Comparison of ENCODE assay signal across 9 cellular contexts in genomic region chr2:200944467-200945394, GRCh38. TPM values are rescaled to one million over a fixed set of nuclear protein-coding genes. Genes with fewer than 3 reads are reported as not detected.
DNase-seq lines count a peak whose midpoint lies in the region; ATAC-seq, FAIRE-seq and TF ChIP-seq lines count a peak whose summit lies in the region.
"Had no signal": no experiment of that assay in that cellular context is flagged by ENCODE, and none has a peak within 500 bp of the region (broad histone marks: within the 10 kb centered on the region; RNA-seq: fewer than 3 reads in every experiment).

No MANE protein-coding gene starts in this region.

- H3K36me3 ChIP-seq in keratinocyte (ENCODE audit: control insufficient read depth in 2 of 2, extremely low read depth in 1 of 2, insufficient read depth in 2 of 2, low read length in 2 of 2): peaks cover 4 to 12% of the 10 kb centered on the region in 2 experiments
- H3K36me3 ChIP-seq in stomach: peaks cover 32 to 98% (median 94%) of the 10 kb centered on the region in 4 donors
- peaks cover 0 to 100% (median 66%) of the 10 kb centered on the region in 9 donors for H3K36me3 ChIP-seq in heart right ventricle

- no peaks in the 10 kb centered on the region for H3K79me2 ChIP-seq in keratinocyte (ENCODE audit: control insufficient read depth, insufficient read depth, low read length)

- intact Hi-C loops in stomach (cut with DNase I; ENCODE audit: low total_unique reads) (no loop called here), heart right ventricle (cut with DNase I) (loop anchor here in 1 of 10 donors (10.0 kb wide), 1 partner anchor 50 kb away; no protein-coding TSS in a partner anchor)

- no peak overlapping the region for H2AFZ ChIP-seq in keratinocyte (ENCODE audit: control insufficient read depth, low read length)

- FAIRE-seq in keratinocyte (lab: Jason Lieb, UNC): peak; percentile 98

- no peak for TF ChIP-seq EP300 in stomach (IDR thresholded peaks at IDR 0.05)

- peak overlapping the region; percentile 63 for H3K4me2 ChIP-seq in keratinocyte (ENCODE audit: control insufficient read depth, extremely low read depth, insufficient read depth, low read depth, low read length)
- H3K4me2 ChIP-seq: BLaER1 had no signal

- TF ChIP-seq POLR2A in stomach (IDR thresholded peaks at IDR 0.05): no peak

- H3K27me3 ChIP-seq in keratinocyte (ENCODE audit: control insufficient read depth, extremely low read depth, insufficient read depth, low read length): no peaks in the 10 kb centered on the region
- H3K27me3 ChIP-seq in stomach: no peaks in the 10 kb centered on the region
- no peaks in the 10 kb centered on the region for H3K27me3 ChIP-seq in heart right ventricle
- H3K27me3 ChIP-seq: BLaER1 had no signal

- ATAC-seq in heart right ventricle (no peak), HG02870 (IDR thresholded peaks at IDR 0.05; ENCODE audit: unreplicated experiment) (no peak)

- H3K9ac ChIP-seq in keratinocyte (ENCODE audit: control insufficient read depth, extremely low read depth, insufficient read depth, low read length): peak overlapping the region; percentile 51
- H3K9ac ChIP-seq: BLaER1 had no signal

- H3K9me1 ChIP-seq in keratinocyte (ENCODE audit: control insufficient read depth, extremely low read depth, insufficient read depth, low read length): no peaks in the 10 kb centered on the region

- H3K27ac ChIP-seq in keratinocyte (ENCODE audit: control insufficient read depth, insufficient read depth, low read length): peak overlapping the region; percentile 86
- peak overlapping the region in 3 of 5 donors; percentile 7 to 58 (median 53) for H3K27ac ChIP-seq in stomach
- no peak overlapping the region for H3K27ac ChIP-seq in heart right ventricle
- H3K27ac ChIP-seq: BLaER1 had no signal

- H3K9me3 ChIP-seq in keratinocyte (ENCODE audit: control insufficient read depth, low read depth, low read length) (no peaks in the 10 kb centered on the region), stomach (no peaks in the 10 kb centered on the region), heart right ventricle (no peaks in the 10 kb centered on the region)
- H3K9me3 ChIP-seq: BLaER1 had no signal

- no peak overlapping the region for H3K4me3 ChIP-seq in keratinocyte (ENCODE audit: control insufficient read depth in 2 of 3, extremely low read depth in 1 of 3, insufficient read depth in 2 of 3, low read depth in 1 of 3, low read length in 3 of 3)
- no peak overlapping the region for H3K4me3 ChIP-seq in stomach
- no peak overlapping the region for H3K4me3 ChIP-seq in heart right ventricle
- H3K4me3 ChIP-seq: BLaER1 had no signal

- no peaks in the 10 kb centered on the region for H4K20me1 ChIP-seq in keratinocyte (ENCODE audit: control insufficient read depth, extremely low read depth, insufficient read depth, low read length)
- H4K20me1 ChIP-seq: BLaER1 had no signal

- dilution Hi-C loops in keratinocyte (cut with MboI; ENCODE audit: extremely low pct_ligation_motif_present, low sequenced_read_pairs): no loop called here

- 78 to 85% (median 83%) methylated on average over 12 of the region's 12 CpGs for WGBS in stomach, 5 donors
- 92 to 95% methylated on average over 12 of the region's 12 CpGs for WGBS in heart right ventricle, 2 donors

- peak; percentile 80 for DNase-seq in activated effector memory CD4-positive, alpha-beta T cell treated with anti-CD3 and anti-CD28 coated beads, Interleukin-2, amount 50 U/mL, for 16 hours
- DNase-seq in activated effector memory CD4-positive, alpha-beta T cell treated with Interleukin-2 at 50 U/mL for 16 hours: no peak
- DNase-seq in activated T-cell treated with anti-CD3 and anti-CD28 coated beads for 48 hours (ENCODE audit: low read depth) (peak; percentile 63), keratinocyte (ENCODE audit: low read depth, low spot score) (peak; percentile 65), stomach (peak; percentile 62), heart right ventricle (no peak), anterior cingulate cortex (lab: John Stamatoyannopoulos, UW) (no peak)

- H3K4me1 ChIP-seq in keratinocyte (ENCODE audit: control insufficient read depth, extremely low read depth, insufficient read depth, low read length) (peaks cover 11% of the 10 kb centered on the region), stomach (peaks cover 0 to 13% (median 0%) of the 10 kb centered on the region in 4 donors), heart right ventricle (peaks cover 0 to 2% (median 0%) of the 10 kb centered on the region in 9 donors)
- H3K4me1 ChIP-seq: BLaER1 had no signal

- TF ChIP-seq CTCF in keratinocyte (optimal IDR thresholded peaks at IDR 0.05 in 1 of 3, IDR thresholded peaks at IDR 0.05 in 1 of 3, conservative IDR thresholded peaks at IDR 0.05 in 1 of 3; ENCODE audit: extremely low read depth in 1 of 3, insufficient read depth in 2 of 3, low read length in 3 of 3) (no peak), stomach (IDR thresholded peaks at IDR 0.05) (no peak), heart right ventricle (IDR thresholded peaks at IDR 0.05) (no peak)

RNA-seq across cellular contexts. Expression of gene ORC2, which starts 18.7 kb away (rescaled TPM):
- polyA plus RNA-seq in keratinocyte: 6.3 to 13.5 TPM (median 9.0 TPM) in 3 replicates
- 31.6 TPM for polyA plus RNA-seq in keratinocyte (2011; ENCODE audit: low read depth)
- polyA plus RNA-seq in keratinocyte (2011; cell fraction: cytosol; rRNA removed): 4.9 and 8.7 TPM in 2 replicates
- polyA plus RNA-seq in keratinocyte (2011; cell fraction: nucleus; rRNA removed): 15.1 and 19.3 TPM in 2 replicates
- 10.6 and 18.1 TPM in 2 replicates for polyA plus RNA-seq in keratinocyte (2012; ENCODE audit: low replicate concordance)
- 3.4 to 14.2 TPM (median 5.5 TPM) in 3 replicates for polyA minus RNA-seq in keratinocyte
- polyA minus RNA-seq in keratinocyte (2011; cell fraction: cytosol; rRNA and poly(A)+ RNA removed): 4.6 TPM
- polyA minus RNA-seq in keratinocyte (2011; cell fraction: nucleus; rRNA and poly(A)+ RNA removed): 10.4 and 26.1 TPM in 2 replicates
- total RNA-seq in stomach: 10 to 100 TPM; 11.0 to 62.0 (median 22.9) TPM
- 1 to 10 TPM; 5.3 to 7.3 (median 6.8) TPM for polyA plus RNA-seq in stomach
- total RNA-seq in heart right ventricle: 10 to 100 TPM; 18.6 to 38.8 (median 27.5) TPM
- 10 to 100 TPM in 1 of 2 donors, 1 to 10 TPM in 1; 5.5 to 10.9 TPM for polyA plus RNA-seq in heart right ventricle

RNA-seq across cellular contexts. Expression of gene NIF3L1, which starts 55.6 kb away (rescaled TPM):
- 44.8 to 67.1 TPM (median 49.8 TPM) in 3 replicates for polyA plus RNA-seq in keratinocyte
- 14.2 TPM for polyA plus RNA-seq in keratinocyte (2011; ENCODE audit: low read depth)
- polyA plus RNA-seq in keratinocyte (2011; cell fraction: cytosol; rRNA removed): 33.7 and 56.0 TPM in 2 replicates
- polyA plus RNA-seq in keratinocyte (2011; cell fraction: nucleus; rRNA removed): 60.0 and 66.0 TPM in 2 replicates
- 19.1 and 20.0 TPM in 2 replicates for polyA plus RNA-seq in keratinocyte (2012; ENCODE audit: low replicate concordance)
- 24.5 to 43.9 TPM (median 29.9 TPM) in 3 replicates for polyA minus RNA-seq in keratinocyte
- 16.1 TPM for polyA minus RNA-seq in keratinocyte (2011; cell fraction: cytosol; rRNA and poly(A)+ RNA removed)
- 19.4 and 23.4 TPM in 2 replicates for polyA minus RNA-seq in keratinocyte (2011; cell fraction: nucleus; rRNA and poly(A)+ RNA removed)
- 10 to 100 TPM; 14.3 to 39.6 (median 17.4) TPM for total RNA-seq in stomach
- polyA plus RNA-seq in stomach: 10 to 100 TPM; 19.2 to 30.5 (median 21.7) TPM
- 10 to 100 TPM; 14.2 to 24.5 (median 20.7) TPM for total RNA-seq in heart right ventricle
- polyA plus RNA-seq in heart right ventricle: 10 to 100 TPM; 10.5 to 31.7 TPM

RNA-seq across cellular contexts. Expression of gene PPIL3, which starts 55.9 kb away (rescaled TPM):
- polyA plus RNA-seq in keratinocyte (28.1 to 84.0 TPM (median 47.2 TPM) in 3 replicates), stomach (10 to 100 TPM; 14.9 to 45.4 (median 18.6) TPM), heart right ventricle (10 to 100 TPM in 1 of 2 donors, 1 to 10 TPM in 1; 9.9 to 36.4 TPM)
- 20.9 TPM for polyA plus RNA-seq in keratinocyte (2011; ENCODE audit: low read depth)
- polyA plus RNA-seq in keratinocyte (2011; cell fraction: cytosol; rRNA removed): 33.4 and 67.0 TPM in 2 replicates
- polyA plus RNA-seq in keratinocyte (2011; cell fraction: nucleus; rRNA removed): 54.6 and 68.2 TPM in 2 replicates
- polyA plus RNA-seq in keratinocyte (2012; ENCODE audit: low replicate concordance): 23.7 and 41.7 TPM in 2 replicates
- polyA minus RNA-seq in keratinocyte: 3.8 to 20.6 TPM (median 14.0 TPM) in 3 replicates
- 9.6 TPM for polyA minus RNA-seq in keratinocyte (2011; cell fraction: cytosol; rRNA and poly(A)+ RNA removed)
- polyA minus RNA-seq in keratinocyte (2011; cell fraction: nucleus; rRNA and poly(A)+ RNA removed): 4.7 and 12.2 TPM in 2 replicates
- total RNA-seq in stomach (10 to 100 TPM in 2 of 5 donors, 1 to 10 TPM in 1, not detected in 2; 5.5 to 51.2 (median 30.3) TPM), heart right ventricle (10 to 100 TPM; 14.2 to 33.1 (median 24.1) TPM)

Comparison
In these comparisons a context has a peak if more than half of its experiments do, and no peak if none do; other contexts are left out.
1. DNase-seq: peak in activated effector memory CD4-positive, alpha-beta T cell treated with anti-CD3 and anti-CD28 coated beads, Interleukin-2, amount 50 U/mL, for 16 hours (single experiment), activated T-cell treated with anti-CD3 and anti-CD28 coated beads for 48 hours (single experiment), keratinocyte (single experiment) and stomach (single experiment); none in activated effector memory CD4-positive, alpha-beta T cell treated with Interleukin-2 at 50 U/mL for 16 hours (single experiment), heart right ventricle (0 of 2) and anterior cingulate cortex (0 of 58).
2. H3K27ac ChIP-seq: peak in keratinocyte (single experiment) and stomach (3 of 5); none in heart right ventricle (0 of 10).